In the genomic region with DNA sequence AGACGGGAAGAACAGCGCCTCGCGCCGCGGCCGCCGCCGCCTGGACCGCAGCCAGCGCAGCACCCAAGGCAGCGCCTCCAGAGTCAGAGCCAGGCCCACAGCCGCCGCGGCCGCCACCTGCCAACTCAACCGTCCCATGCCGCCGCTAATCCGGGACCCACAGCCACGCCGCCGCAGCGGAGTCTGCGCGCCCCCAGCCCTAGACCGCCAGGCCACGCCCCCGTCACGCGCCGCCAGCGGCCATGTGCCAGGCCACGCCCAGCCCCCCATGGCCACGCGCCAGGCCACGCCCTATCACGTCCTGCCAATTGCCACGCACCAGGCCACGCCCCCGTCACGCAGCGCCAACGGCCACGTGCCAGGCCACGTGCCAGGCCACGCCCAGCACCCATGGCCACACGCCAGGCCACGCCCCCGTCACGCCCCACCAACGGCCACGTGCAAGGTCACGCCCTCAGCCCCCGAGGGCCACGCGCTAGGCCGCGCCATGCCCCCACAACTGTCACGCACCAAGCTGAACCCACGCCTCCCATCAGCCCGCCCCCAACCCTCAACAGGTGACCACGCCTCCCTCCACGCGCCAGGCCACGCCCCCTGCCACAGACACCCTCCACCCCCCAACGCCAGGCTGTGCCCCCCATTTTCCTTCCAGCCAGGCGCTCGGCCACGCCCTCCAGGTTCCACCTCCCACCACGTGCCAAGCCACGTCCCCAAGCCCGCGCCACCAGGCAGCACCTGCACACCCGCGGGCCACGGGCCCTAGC, we compare ENCODE assay signal across 9 cellular contexts. TPM values are rescaled to one million over a fixed set of nuclear protein-coding genes. Genes with fewer than 3 reads are reported as not detected.
A peak's percentile ranks its signal among the peaks of the same experiment; 100 is the strongest.
DNase-seq lines count a peak whose midpoint lies in the region; TF ChIP-seq lines count a peak whose summit lies in the region.
"Had no signal": no experiment of that assay in that cellular context is flagged by ENCODE, and none has a peak within 500 bp of the region (broad histone marks: within the 10 kb centered on the region; RNA-seq: fewer than 3 reads in every experiment).

A gene with protein sequence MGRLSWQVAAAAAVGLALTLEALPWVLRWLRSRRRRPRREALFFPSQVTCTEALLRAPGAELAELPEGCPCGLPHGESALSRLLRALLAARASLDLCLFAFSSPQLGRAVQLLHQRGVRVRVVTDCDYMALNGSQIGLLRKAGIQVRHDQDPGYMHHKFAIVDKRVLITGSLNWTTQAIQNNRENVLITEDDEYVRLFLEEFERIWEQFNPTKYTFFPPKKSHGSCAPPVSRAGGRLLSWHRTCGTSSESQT (minus strand): TSS at position 185 of the 764 bp plus-strand sequence. CDS start 47 bp downstream, at position 138.

- POLR2A ChIA-PET in CD4-positive, alpha-beta memory T cell (lab: Charles Lee; ENCODE audit: partially characterized antibody): interaction anchor here (0.9 to 9.2 kb wide), 14 partner anchors 10 to 218 kb away, joined by 3 to 131 read pairs (median 4); partner anchors contain the start of gene FLCN

- peak; percentile 94 to 95 (median 95) for DNase-seq in CD4-positive, alpha-beta memory T cell
- DNase-seq in GM20000 (ENCODE audit: low spot score) (peak; percentile 98), Kasumi-1 (lab: John Stamatoyannopoulos, UW) (peak; percentile 56 to 57), SHP77 (lab: John Stamatoyannopoulos, UW) (peak; percentile 94 to 97), foreskin fibroblast (peak; percentile 73 to 94), retina (peak; percentile 86), chondrocyte (ENCODE audit: low spot score) (no peak)
- DNase-seq in activated T-helper 2 cell treated with anti-CD3 and anti-CD28 coated beads, Interferon-gamma antibody, Interleukin-2, Interleukin-4, amounts not matched to agents 10 μg/mL and 5 μg/mL and 100 μg/mL, durations not matched to agents 14 hours and 24 hours and 36 hours (ENCODE audit: low spot score): peak; percentile 78

- peak within 1 kb of the TSS; percentile 72 for H3K27ac ChIP-seq in CD4-positive, alpha-beta memory T cell (ENCODE audit: low read depth, low read length)

- H3K9me3 Mint-ChIP-seq in CD4-positive, alpha-beta memory T cell: no peaks in the 10 kb centered on the region
- H3K9me3 Mint-ChIP-seq in activated T-helper 2 cell treated with anti-CD3 and anti-CD28 coated beads, Interferon-gamma antibody, Interleukin-2, Interleukin-4, amounts not matched to agents 10 μg/mL and 5 μg/mL and 100 μg/mL, durations not matched to agents 14 hours and 24 hours and 36 hours: no peaks in the 10 kb centered on the region
- H3K9me3 Mint-ChIP-seq in chondrocyte (ENCODE audit: low read depth): no peaks in the 10 kb centered on the region
- H3K9me3 Mint-ChIP-seq: brain had no signal

- intact Hi-C loops in CD4-positive, alpha-beta memory T cell (cut with micrococcal nuclease): loop anchor here (1.0 to 5.0 kb wide), 3 partner anchors 24 to 64 kb away; partner anchors contain the start of gene FLCN
- intact Hi-C loops in activated T-helper 2 cell treated with anti-CD3 and anti-CD28 coated beads, Interferon-gamma antibody, Interleukin-2, Interleukin-4, amounts not matched to agents 10 μg/mL and 5 μg/mL and 100 μg/mL, durations not matched to agents 14 hours and 24 hours and 36 hours (cut with micrococcal nuclease): loop anchor here (2.0 kb wide), 2 partner anchors 24 to 30 kb away; partner anchors contain the start of gene FLCN

- peaks cover 15 to 22% of the 10 kb centered on the region in 2 donors for H3K36me3 Mint-ChIP-seq in CD4-positive, alpha-beta memory T cell
- peaks cover 26% of the 10 kb centered on the region for H3K36me3 Mint-ChIP-seq in activated T-helper 2 cell treated with anti-CD3 and anti-CD28 coated beads, Interferon-gamma antibody, Interleukin-2, Interleukin-4, amounts not matched to agents 10 μg/mL and 5 μg/mL and 100 μg/mL, durations not matched to agents 14 hours and 24 hours and 36 hours (ENCODE audit: low read depth)
- peaks cover 3% of the 10 kb centered on the region for H3K36me3 Mint-ChIP-seq in chondrocyte (ENCODE audit: low read depth)

- H3K4me3 ChIP-seq in CD4-positive, alpha-beta memory T cell (ENCODE audit: low read length in 2 of 2): peak within 1 kb of the TSS; percentile 61 to 72
- peak within 1 kb of the TSS; percentile 61 to 65 for H3K4me3 ChIP-seq in foreskin fibroblast (ENCODE audit: low read depth in 1 of 2, low read length in 2 of 2)

- H3K4me1 Mint-ChIP-seq in CD4-positive, alpha-beta memory T cell: peaks cover 14 to 44% (median 31%) of the 10 kb centered on the region in 4 donors
- peaks cover 9% of the 10 kb centered on the region for H3K4me1 Mint-ChIP-seq in activated T-helper 2 cell treated with anti-CD3 and anti-CD28 coated beads, Interferon-gamma antibody, Interleukin-2, Interleukin-4, amounts not matched to agents 10 μg/mL and 5 μg/mL and 100 μg/mL, durations not matched to agents 14 hours and 24 hours and 36 hours (ENCODE audit: low read depth)
- H3K4me1 Mint-ChIP-seq in chondrocyte (ENCODE audit: low read depth): peaks cover 25% of the 10 kb centered on the region

- H3K27me3 ChIP-seq in CD4-positive, alpha-beta memory T cell (ENCODE audit: insufficient read depth, low read length): no peaks in the 10 kb centered on the region

- H3K9me3 ChIP-seq in CD4-positive, alpha-beta memory T cell (ENCODE audit: control insufficient read depth in 1 of 2, low read length in 2 of 2): no peaks in the 10 kb centered on the region

- TF ChIP-seq CTCF in GM20000 (IDR thresholded peaks at IDR 0.05; ENCODE audit: extremely low read depth, missing control alignments): no peak
- TF ChIP-seq CTCF in foreskin fibroblast (IDR thresholded peaks at IDR 0.05; ENCODE audit: low read depth, low read length): no peak
- TF ChIP-seq CTCF in chondrocyte (IDR thresholded peaks at IDR 0.05): no peak

- H3K27me3 Mint-ChIP-seq in CD4-positive, alpha-beta memory T cell: no peaks in the 10 kb centered on the region
- H3K27me3 Mint-ChIP-seq in activated T-helper 2 cell treated with anti-CD3 and anti-CD28 coated beads, Interferon-gamma antibody, Interleukin-2, Interleukin-4, amounts not matched to agents 10 μg/mL and 5 μg/mL and 100 μg/mL, durations not matched to agents 14 hours and 24 hours and 36 hours (ENCODE audit: low read depth): no peaks in the 10 kb centered on the region
- H3K27me3 Mint-ChIP-seq in chondrocyte (ENCODE audit: low read depth): no peaks in the 10 kb centered on the region
- H3K27me3 Mint-ChIP-seq: brain had no signal

- peaks cover 13% of the 10 kb centered on the region for H3K36me3 ChIP-seq in CD4-positive, alpha-beta memory T cell (ENCODE audit: insufficient read depth, low read length)

- H3K4me1 ChIP-seq in CD4-positive, alpha-beta memory T cell (ENCODE audit: insufficient read depth, low read length): peaks cover 28% of the 10 kb centered on the region

- CTCF ChIA-PET in CD4-positive, alpha-beta memory T cell (lab: Charles Lee; ENCODE audit: partially characterized antibody): interaction anchor here (1.0 to 2.6 kb wide), 6 partner anchors 17 to 64 kb away, joined by 3 to 9 read pairs (median 3); no protein-coding TSS in a partner anchor

- peak within 1 kb of the TSS; percentile 91 to 97 (median 96) for H3K27ac Mint-ChIP-seq in CD4-positive, alpha-beta memory T cell
- peak within 1 kb of the TSS; percentile 86 for H3K27ac Mint-ChIP-seq in activated T-helper 2 cell treated with anti-CD3 and anti-CD28 coated beads, Interferon-gamma antibody, Interleukin-2, Interleukin-4, amounts not matched to agents 10 μg/mL and 5 μg/mL and 100 μg/mL, durations not matched to agents 14 hours and 24 hours and 36 hours
- no peak within 1 kb of the TSS for H3K27ac Mint-ChIP-seq in chondrocyte (ENCODE audit: unreplicated experiment)

- H3K4me3 Mint-ChIP-seq in CD4-positive, alpha-beta memory T cell: peak within 1 kb of the TSS; percentile 85 to 94 (median 90)
- peak within 1 kb of the TSS; percentile 82 for H3K4me3 Mint-ChIP-seq in activated T-helper 2 cell treated with anti-CD3 and anti-CD28 coated beads, Interferon-gamma antibody, Interleukin-2, Interleukin-4, amounts not matched to agents 10 μg/mL and 5 μg/mL and 100 μg/mL, durations not matched to agents 14 hours and 24 hours and 36 hours (ENCODE audit: low read depth)
- no peak within 1 kb of the TSS for H3K4me3 Mint-ChIP-seq in chondrocyte (ENCODE audit: unreplicated experiment)

RNA-seq across cellular contexts. Expression of the gene that starts here (rescaled TPM):
- 10 to 100 TPM; 12.8 to 13.9 TPM for total RNA-seq in CD4-positive, alpha-beta memory T cell
- 10 to 100 TPM; 18.4 to 26.6 TPM for polyA plus RNA-seq in CD4-positive, alpha-beta memory T cell
- total RNA-seq in activated T-helper 2 cell treated with anti-CD3 and anti-CD28 coated beads, Interferon-gamma antibody, Interleukin-2, Interleukin-4, amounts not matched to agents 10 μg/mL and 5 μg/mL and 100 μg/mL, durations not matched to agents 14 hours and 24 hours and 36 hours: 8.5 and 9.1 TPM in 2 replicates
- 0.55 to 0.68 TPM (median 0.64 TPM) in 3 replicates for total RNA-seq in chondrocyte
